ENCODE assay signal across 8 cellular contexts in genomic region chr4:110195561-110196205, GRCh38. TPM values are rescaled to one million over a fixed set of nuclear protein-coding genes. Genes with fewer than 3 reads are reported as not detected.
DNase-seq lines count a peak whose midpoint lies in the region; ATAC-seq and TF ChIP-seq lines count a peak whose summit lies in the region.

No MANE protein-coding gene starts in this region.

- peak overlapping the region; percentile 91 for H2AFZ ChIP-seq in PC-9

- no peaks in the 10 kb centered on the region for H3K9me2 ChIP-seq in PC-9 (ENCODE audit: insufficient read depth)

- POLR2A ChIA-PET in PC-9 (lab: Charles Lee; ENCODE audit: unreplicated experiment), result no interaction called here

- BruUV-seq in PC-9 (replicated peaks; lab: Mats Ljungman, UMichigan), result no TSS peak

- intact Hi-C loops in heart left ventricle (cut with DNase I), result loop anchor here in 5 of 10 donors (5.0 to 10.0 kb wide), 3 partner anchors 143 to 319 kb away; no protein-coding TSS in a partner anchor
- intact Hi-C loops in cardiac septum (cut with DNase I), result loop anchor here (5.0 to 10.0 kb wide), 2 partner anchors 143 to 319 kb away; no protein-coding TSS in a partner anchor
- intact Hi-C loops in PC-9 (cut with micrococcal nuclease; ENCODE audit: unreplicated experiment), result loop anchor here (2.0 to 10.0 kb wide), 5 partner anchors 31 to 312 kb away; no protein-coding TSS in a partner anchor

- H3K9ac ChIP-seq in duodenal mucosa (ENCODE audit: low read depth in 1 of 2, low read length in 2 of 2), result peak overlapping the region; percentile 68 to 85

- peaks cover 26% of the 10 kb centered on the region for H3K79me2 ChIP-seq in PC-9 (ENCODE audit: low read depth)

- ATAC-seq in heart left ventricle, result peak in 1 of 4 donors; percentile 1
- peak; percentile 6 for ATAC-seq in HG02840 (IDR thresholded peaks at IDR 0.05; ENCODE audit: low FRiP score, unreplicated experiment)

- 33 to 35% (median 34%) methylated on average over 11 of the region's 11 CpGs for WGBS in heart left ventricle, 4 donors

- H3K27ac ChIP-seq in heart left ventricle, result peak overlapping the region in 11 of 12 donors; percentile 67 to 90 (median 84)
- peak overlapping the region; percentile 62 for H3K27ac ChIP-seq in PC-9
- H3K27ac ChIP-seq in duodenal mucosa (ENCODE audit: low read depth, low read length), result peak overlapping the region; percentile 81
- peak overlapping the region; percentile 90 for H3K27ac ChIP-seq in muscle layer of duodenum (ENCODE audit: low read length)

- H3K4me1 ChIP-seq in heart left ventricle (peaks cover 0 to 30% (median 4%) of the 10 kb centered on the region in 12 donors), PC-9 (replicated peaks; ENCODE audit: insufficient read depth) (peaks cover 12% of the 10 kb centered on the region), duodenal mucosa (ENCODE audit: control insufficient read depth in 1 of 2, insufficient read depth in 2 of 2, low read length in 2 of 2) (peaks cover 37 to 39% of the 10 kb centered on the region in 2 donors), muscle layer of duodenum (ENCODE audit: control insufficient read depth in 1 of 2, insufficient read depth in 2 of 2, low read length in 2 of 2) (peaks cover 9 to 17% of the 10 kb centered on the region in 2 donors)

- no peaks in the 10 kb centered on the region for H4K20me1 ChIP-seq in PC-9 (ENCODE audit: insufficient read depth)

- CTCF ChIA-PET in PC-9 (lab: Charles Lee), result no interaction called here

- H3K4me3 ChIP-seq in heart left ventricle, result peak overlapping the region; percentile 66 to 96 (median 87)
- peak overlapping the region; percentile 72 for H3K4me3 ChIP-seq in PC-9
- peak overlapping the region; percentile 98 for H3K4me3 ChIP-seq in duodenal mucosa (ENCODE audit: low read depth in 1 of 2, low read length in 2 of 2)
- H3K4me3 ChIP-seq in muscle layer of duodenum (ENCODE audit: low read depth in 1 of 2, low read length in 2 of 2), result peak overlapping the region; percentile 82 to 95

- peak overlapping the region; percentile 76 for H3K4me2 ChIP-seq in PC-9

- H3K27me3 ChIP-seq in heart left ventricle (no peaks in the 10 kb centered on the region), PC-9 (ENCODE audit: insufficient read depth, low read depth) (no peaks in the 10 kb centered on the region), duodenal mucosa (ENCODE audit: control insufficient read depth in 1 of 2, insufficient read depth in 2 of 2, low read length in 2 of 2) (no peaks in the 10 kb centered on the region), muscle layer of duodenum (ENCODE audit: low read depth, low read length) (no peaks in the 10 kb centered on the region)

- no peak for TF ChIP-seq POLR2A in heart left ventricle (IDR thresholded peaks at IDR 0.05)

- DNase-seq in heart left ventricle (no peak), cardiac septum (ENCODE audit: low spot score) (no peak), PC-9 (no peak), COLO668 (lab: John Stamatoyannopoulos, UW; ENCODE audit: unreplicated experiment) (no peak), NCI-H524 (lab: John Stamatoyannopoulos, UW) (no peak)

- no peak for TF ChIP-seq CTCF in heart left ventricle (IDR thresholded peaks at IDR 0.05)
- no peak for TF ChIP-seq CTCF in PC-9 (conservative IDR thresholded peaks at IDR 0.05)

- H3K36me3 ChIP-seq in heart left ventricle, result no peaks in the 10 kb centered on the region
- no peaks in the 10 kb centered on the region for H3K36me3 ChIP-seq in PC-9 (ENCODE audit: low read depth)
- H3K36me3 ChIP-seq in duodenal mucosa (ENCODE audit: control insufficient read depth in 1 of 2, insufficient read depth in 2 of 2, low read length in 2 of 2), result no peaks in the 10 kb centered on the region
- no peaks in the 10 kb centered on the region for H3K36me3 ChIP-seq in muscle layer of duodenum (ENCODE audit: control insufficient read depth in 1 of 2, insufficient read depth in 2 of 2, low read length in 2 of 2)

- H3K9me3 ChIP-seq in heart left ventricle (no peaks in the 10 kb centered on the region), PC-9 (ENCODE audit: insufficient read depth, low read depth) (no peaks in the 10 kb centered on the region), duodenal mucosa (ENCODE audit: control insufficient read depth in 1 of 2, low read length in 2 of 2) (no peaks in the 10 kb centered on the region), muscle layer of duodenum (ENCODE audit: control insufficient read depth in 1 of 2, low read length in 2 of 2) (no peaks in the 10 kb centered on the region)

- no peaks in the 10 kb centered on the region for H3F3A ChIP-seq in PC-9 (ENCODE audit: insufficient read depth, low read depth)

RNA-seq across cellular contexts. Expression of gene ELOVL6, which starts 2.7 kb away (rescaled TPM):
- total RNA-seq in heart left ventricle, result 1 to 10 TPM in 8 of 9 donors, under 1 TPM in 1; 0.50 to 7.6 (median 2.9) TPM
- polyA plus RNA-seq in heart left ventricle, result 10 to 100 TPM in 1 of 2 donors, 1 to 10 TPM in 1; 1.2 to 22.4 TPM
- 2.4 TPM for total RNA-seq in cardiac septum
- 13.2 and 25.3 TPM in 2 replicates for total RNA-seq in PC-9 (2021)
